11 cellular contexts compared by ENCODE assay signal in genomic region chr5:134432677-134433359, GRCh38. TPM values are rescaled to one million over a fixed set of nuclear protein-coding genes. Genes with fewer than 3 reads are reported as not detected.
DNase-seq lines count a peak whose midpoint lies in the region; ATAC-seq and TF ChIP-seq lines count a peak whose summit lies in the region.
"Had no signal": no experiment of that assay in that cellular context is flagged by ENCODE, and none has a peak within 500 bp of the region (broad histone marks: within the 10 kb centered on the region; RNA-seq: fewer than 3 reads in every experiment).

No MANE protein-coding gene starts in this region.

- no peak overlapping the region for H4K91ac ChIP-seq in H9 (ENCODE audit: insufficient read length, low read depth, low read length)

- no peak overlapping the region; the same call in 1 of the 2 replicates for H3K14ac ChIP-seq in H9 (ENCODE audit: insufficient read depth, low read length)

- no peak overlapping the region for H3K23ac ChIP-seq in H9 (ENCODE audit: insufficient read length, low read depth, low read length)

- no peak overlapping the region for H3K18ac ChIP-seq in H9 (ENCODE audit: insufficient read length, low read depth, low read length)

- H2BK5ac ChIP-seq in H9 (ENCODE audit: insufficient read length, low read length), result no peak overlapping the region

- no peaks in the 10 kb centered on the region for H3K4me1 ChIP-seq in H9 (ENCODE audit: insufficient read depth, low read length)

- H3K23me2 ChIP-seq in H9 (ENCODE audit: insufficient read length, low read depth, low read length, poor library complexity, severe bottlenecking), result peaks cover 6% of the 10 kb centered on the region

- no peaks in the 10 kb centered on the region for H4K20me1 ChIP-seq in H9 (ENCODE audit: control insufficient read depth, insufficient read depth, insufficient read length)

- no peaks in the 10 kb centered on the region for H3K9me3 ChIP-seq in H9 (ENCODE audit: control insufficient read depth, low read depth, low read length)

- H2BK20ac ChIP-seq in H9 (ENCODE audit: low read depth, low read length, poor library complexity, severe bottlenecking), result no peak overlapping the region

- H3K9ac ChIP-seq in H9 (ENCODE audit: extremely low read depth, insufficient read length, low read length), result no peak overlapping the region

- WGBS in H9 (ENCODE audit: extremely low coverage, insufficient read length, low lambda C conversion rate), result no CpG with 5 or more reads among the region's 14 CpGs

- no peak for ATAC-seq in omental fat pad (ENCODE audit: low FRiP score)
- ATAC-seq: right cardiac atrium had no signal

- H3K4me3 Mint-ChIP-seq in H9, result no peak overlapping the region
- H3K4me3 Mint-ChIP-seq in activated T-helper 2 cell treated with anti-CD3 and anti-CD28 coated beads, Interferon-gamma antibody, Interleukin-2, Interleukin-4, amounts not matched to agents 10 μg/mL and 5 μg/mL and 100 μg/mL, durations not matched to agents 14 hours and 24 hours and 36 hours (ENCODE audit: low read depth), result no peak overlapping the region
- H3K4me3 Mint-ChIP-seq: CD4-positive, CD25-positive, alpha-beta regulatory T cell had no signal

- peaks cover 45 to 60% of the 10 kb centered on the region in 2 experiments for H3K4me1 Mint-ChIP-seq in H9
- peaks cover 19% of the 10 kb centered on the region for H3K4me1 Mint-ChIP-seq in activated T-helper 2 cell treated with anti-CD3 and anti-CD28 coated beads, Interferon-gamma antibody, Interleukin-2, Interleukin-4, amounts not matched to agents 10 μg/mL and 5 μg/mL and 100 μg/mL, durations not matched to agents 14 hours and 24 hours and 36 hours (ENCODE audit: low read depth)

- no peak overlapping the region for H3K56ac ChIP-seq in H9 (ENCODE audit: insufficient read length, low read depth, low read length)

- H3K4me2 ChIP-seq in H9 (ENCODE audit: insufficient read depth, insufficient read length, low read length), result no peak overlapping the region

- H4K5ac ChIP-seq in H9 (ENCODE audit: insufficient read length, low read depth, low read length), result no peak overlapping the region

- no peak overlapping the region for H2BK120ac ChIP-seq in H9 (ENCODE audit: low read depth, low read length, poor library complexity, severe bottlenecking)

- no peak overlapping the region for H4K8ac ChIP-seq in H9 (replicated peaks; ENCODE audit: insufficient read length, low read depth, low read length)

- H3K27me3 ChIP-seq in H9 (ENCODE audit: insufficient read depth, low read length), result no peaks in the 10 kb centered on the region

- H3K79me2 ChIP-seq in H9 (ENCODE audit: insufficient read depth, low read length), result no peaks in the 10 kb centered on the region; the same call in 1 of the 2 replicates

- H3K4ac ChIP-seq in H9 (ENCODE audit: low read depth, low read length), result no peak overlapping the region

- intact Hi-C loops in activated T-helper 2 cell treated with anti-CD3 and anti-CD28 coated beads, Interferon-gamma antibody, Interleukin-2, Interleukin-4, amounts not matched to agents 10 μg/mL and 5 μg/mL and 100 μg/mL, durations not matched to agents 14 hours and 24 hours and 36 hours (cut with micrococcal nuclease), result no loop called here

- H3K27ac Mint-ChIP-seq in H9, result peak overlapping the region in 2 of 3 experiments; percentile 35 to 88; a peak in 5 of 7 replicates
- peak overlapping the region; percentile 26 for H3K27ac Mint-ChIP-seq in activated T-helper 2 cell treated with anti-CD3 and anti-CD28 coated beads, Interferon-gamma antibody, Interleukin-2, Interleukin-4, amounts not matched to agents 10 μg/mL and 5 μg/mL and 100 μg/mL, durations not matched to agents 14 hours and 24 hours and 36 hours

- H3K36me3 Mint-ChIP-seq in H9 (ENCODE audit: insufficient read depth in 1 of 3, low read depth in 3 of 3), result peaks cover 7 to 26% (median 10%) of the 10 kb centered on the region in 3 experiments; a peak in 4 of 7 replicates
- no peaks in the 10 kb centered on the region for H3K36me3 Mint-ChIP-seq in activated T-helper 2 cell treated with anti-CD3 and anti-CD28 coated beads, Interferon-gamma antibody, Interleukin-2, Interleukin-4, amounts not matched to agents 10 μg/mL and 5 μg/mL and 100 μg/mL, durations not matched to agents 14 hours and 24 hours and 36 hours (ENCODE audit: low read depth)
- H3K36me3 Mint-ChIP-seq: CD4-positive, CD25-positive, alpha-beta regulatory T cell had no signal

- H3K9me3 Mint-ChIP-seq in H9, result no peaks in the 10 kb centered on the region
- H3K9me3 Mint-ChIP-seq in activated T-helper 2 cell treated with anti-CD3 and anti-CD28 coated beads, Interferon-gamma antibody, Interleukin-2, Interleukin-4, amounts not matched to agents 10 μg/mL and 5 μg/mL and 100 μg/mL, durations not matched to agents 14 hours and 24 hours and 36 hours, result no peaks in the 10 kb centered on the region
- H3K9me3 Mint-ChIP-seq: CD4-positive, CD25-positive, alpha-beta regulatory T cell had no signal

- no peak overlapping the region for H3K27ac ChIP-seq in H9 (ENCODE audit: insufficient read length, low read depth, low read length)

- H2AK5ac ChIP-seq in H9 (ENCODE audit: insufficient read length, low read length), result no peak overlapping the region

- no peak for TF ChIP-seq CTCF in H9 (conservative IDR thresholded peaks at IDR 0.05)
- no peak for TF ChIP-seq CTCF in omental fat pad (IDR thresholded peaks at IDR 0.05)

- no peak overlapping the region for H2BK12ac ChIP-seq in H9 (ENCODE audit: insufficient read length, low read depth, low read length)

- no peak overlapping the region for H3T11ph ChIP-seq in H9 (ENCODE audit: low read length)

- no peak overlapping the region for H2AFZ ChIP-seq in H9 (ENCODE audit: low read length)

- no peaks in the 10 kb centered on the region for H3K79me1 ChIP-seq in H9 (ENCODE audit: insufficient read depth, low read depth, low read length, poor library complexity, severe bottlenecking)

- DNase-seq in Daoy (ENCODE audit: low read depth) (peak; percentile 65), H9 (peak; percentile 65), iris pigment epithelial cell (ENCODE audit: low read depth) (peak; percentile 52), KG1 (lab: John Stamatoyannopoulos, UW) (no peak), omental fat pad (ENCODE audit: low spot score) (no peak)
- DNase-seq in activated T-helper 2 cell treated with anti-CD3 and anti-CD28 coated beads, Interferon-gamma antibody, Interleukin-2, Interleukin-4, amounts not matched to agents 10 μg/mL and 5 μg/mL and 100 μg/mL, durations not matched to agents 14 hours and 24 hours and 36 hours (ENCODE audit: low spot score), result no peak
- DNase-seq in stimulated activated CD4-positive, alpha-beta T cell treated with anti-CD3 and anti-CD28 coated beads, Interleukin-1b, Interleukin-23, amount 100 ng/mL, for 48 hours, result no peak
- DNase-seq: CD4-positive, CD25-positive, alpha-beta regulatory T cell; NCI-H526 treated with DMSO at 0.1 percent for 48 hours; right cardiac atrium; substantia nigra had no signal

- no peaks in the 10 kb centered on the region; the same call in 1 of the 2 replicates for H3K27me3 Mint-ChIP-seq in H9 (ENCODE audit: low read depth)
- H3K27me3 Mint-ChIP-seq in activated T-helper 2 cell treated with anti-CD3 and anti-CD28 coated beads, Interferon-gamma antibody, Interleukin-2, Interleukin-4, amounts not matched to agents 10 μg/mL and 5 μg/mL and 100 μg/mL, durations not matched to agents 14 hours and 24 hours and 36 hours (ENCODE audit: low read depth), result peaks cover 2% of the 10 kb centered on the region

- no peak overlapping the region for H2BK15ac ChIP-seq in H9 (ENCODE audit: low read depth, low read length)

RNA-seq across cellular contexts. Expression of gene CDKN2AIPNL, which starts 21.1 kb away (rescaled TPM):
- total RNA-seq in Daoy (2014; rRNA removed; shearing (Covaris generic)), result 72.1 and 75.7 TPM in 2 replicates
- total RNA-seq in H9 (2021), result 60.0 and 60.3 TPM in 2 replicates
- 34.5 and 37.8 TPM in 2 replicates for total RNA-seq in activated T-helper 2 cell treated with anti-CD3 and anti-CD28 coated beads, Interferon-gamma antibody, Interleukin-2, Interleukin-4, amounts not matched to agents 10 μg/mL and 5 μg/mL and 100 μg/mL, durations not matched to agents 14 hours and 24 hours and 36 hours
- total RNA-seq in omental fat pad, result 10 to 100 TPM; 10.2 to 20.4 (median 17.7) TPM

Comparison
In these comparisons a context has a peak if more than half of its experiments do, and no peak if none do; other contexts are left out.
1. DNase-seq: peak in Daoy (single experiment), H9 (single experiment) and iris pigment epithelial cell (single experiment); none in activated T-helper 2 cell treated with anti-CD3 and anti-CD28 coated beads, Interferon-gamma antibody, Interleukin-2, Interleukin-4, amounts not matched to agents 10 μg/mL and 5 μg/mL and 100 μg/mL, durations not matched to agents 14 hours and 24 hours and 36 hours (single experiment), stimulated activated CD4-positive, alpha-beta T cell treated with anti-CD3 and anti-CD28 coated beads, Interleukin-1b, Interleukin-23, amount 100 ng/mL, for 48 hours (single experiment), KG1 (single experiment) and omental fat pad (single experiment).